35 cellular contexts compared by ENCODE assay signal in the genomic region with DNA sequence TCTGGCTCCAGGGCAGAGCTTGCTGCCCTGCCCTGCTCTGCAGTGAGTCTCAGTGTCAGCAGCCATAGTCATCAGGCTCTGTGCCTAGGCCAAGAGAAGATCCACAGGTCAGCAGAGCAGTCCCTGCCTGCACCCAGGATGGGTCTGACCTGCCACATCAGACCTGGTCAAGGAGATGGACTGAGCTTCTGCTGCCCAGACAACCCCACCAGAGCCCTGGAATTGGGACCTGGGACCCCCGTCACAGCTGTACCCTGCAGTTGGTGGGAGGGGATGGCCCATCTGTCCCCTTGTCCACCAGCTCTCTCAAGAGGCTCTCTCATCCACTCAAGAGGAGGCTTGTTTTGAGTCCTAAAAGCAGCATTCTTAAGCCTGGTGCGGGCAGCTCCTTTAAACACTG.
"Had no signal": no experiment of that assay in that cellular context is flagged by ENCODE, and none has a peak within 500 bp of the region (broad histone marks: within the 10 kb centered on the region; RNA-seq: fewer than 3 reads in every experiment).

No MANE protein-coding gene starts in this region.

- H2AFZ ChIP-seq: PC-9 had no signal

- H3K36me3 ChIP-seq: adrenal gland, breast epithelium, WERI-Rb-1 had no signal

- H3K4me3 ChIP-seq: adrenal gland, body of pancreas, breast epithelium, PC-9 had no signal

- H3K27ac Mint-ChIP-seq: activated CD4-positive, alpha-beta T cell treated with anti-CD3 and anti-CD28 coated beads, Interleukin-2, amount 10 ng/mL, durations not matched to agents 24 days and 14 days; activated CD8-positive, alpha-beta T cell treated with anti-CD3 and anti-CD28 coated beads for 36 hours; activated naive CD4-positive, alpha-beta T cell treated with anti-CD3 and anti-CD28 coated beads, Interleukin-2, amount 50 U/mL, for 72 hours; activated T-cell treated with anti-CD3 and anti-CD28 coated beads, Interleukin-2, amount 50 U/mL, for 24 hours; activated T-helper 2 cell treated with anti-CD3 and anti-CD28 coated beads, Interferon-gamma antibody, Interleukin-2, Interleukin-4, amounts not matched to agents 10 μg/mL and 5 μg/mL and 100 μg/mL, durations not matched to agents 14 hours and 24 hours and 36 hours had no signal

- H3K27me3 ChIP-seq: adrenal gland, body of pancreas, breast epithelium had no signal

- H3K4me1 Mint-ChIP-seq: activated CD4-positive, alpha-beta T cell treated with anti-CD3 and anti-CD28 coated beads, Interleukin-2, amount 10 ng/mL, durations not matched to agents 24 days and 14 days had no signal

- H3K4me1 ChIP-seq: adrenal gland, body of pancreas, breast epithelium had no signal

- H3K36me3 Mint-ChIP-seq: activated naive CD4-positive, alpha-beta T cell treated with anti-CD3 and anti-CD28 coated beads, Interleukin-2, amount 50 U/mL, for 72 hours had no signal

- H3K9me3 Mint-ChIP-seq: activated CD4-positive, alpha-beta T cell treated with anti-CD3 and anti-CD28 coated beads, Interleukin-2, amount 10 ng/mL, durations not matched to agents 24 days and 14 days; activated naive CD4-positive, alpha-beta T cell treated with anti-CD3 and anti-CD28 coated beads, Interleukin-2, amount 50 U/mL, for 72 hours; activated T-cell treated with anti-CD3 and anti-CD28 coated beads, Interleukin-2, amount 50 U/mL, for 24 hours; activated T-helper 2 cell treated with anti-CD3 and anti-CD28 coated beads, Interferon-gamma antibody, Interleukin-2, Interleukin-4, amounts not matched to agents 10 μg/mL and 5 μg/mL and 100 μg/mL, durations not matched to agents 14 hours and 24 hours and 36 hours had no signal

- H3K4me2 ChIP-seq: PC-9 had no signal

- DNase-seq: activated CD4-positive, alpha-beta T cell treated with anti-CD3 and anti-CD28 coated beads for 1 hour; activated CD4-positive, alpha-beta T cell treated with anti-CD3 and anti-CD28 coated beads, Interleukin-2, amount 10 ng/mL, durations not matched to agents 24 days and 14 days; activated CD4-positive, alpha-beta T cell treated with anti-CD3 and anti-CD28 coated beads, Interleukin-2, amount 50 U/mL, for 4 hours; activated CD4-positive, CD25-positive, alpha-beta regulatory T cell; activated CD8-positive, alpha-beta T cell treated with anti-CD3 and anti-CD28 coated beads for 36 hours; activated gamma-delta T cell; activated naive CD4-positive, alpha-beta T cell treated with Interleukin-2 at 50 U/mL for 16 hours; activated T-cell treated with anti-CD3 and anti-CD28 coated beads, Interleukin-2, amount 50 U/mL, for 24 hours; adrenal gland; body of pancreas; caudate nucleus; cerebellar nuclear complex; Kasumi-1; KG1; MM.1S; MV-4-11; NCI-H1092; NCI-H1436 treated with DMSO at 0.1 percent for 48 hours; NCI-H1694 treated with DMSO at 0.1 percent for 48 hours; NCI-H2029; NCI-H2171; NCI-H510A; NCI-H748 treated with DMSO at 0.1 percent for 48 hours; NK-92 treated with Interleukin-12 subunit alpha and Interleukin-12 subunit beta, amount 100 ng/mL, for 24 hours; PC-9; SW 1271; T1000; WERI-Rb-1 had no signal

- H3K27me3 Mint-ChIP-seq: activated CD4-positive, alpha-beta T cell treated with anti-CD3 and anti-CD28 coated beads, Interleukin-2, amount 10 ng/mL, durations not matched to agents 24 days and 14 days had no signal

- H3K4me3 Mint-ChIP-seq: activated CD4-positive, alpha-beta T cell treated with anti-CD3 and anti-CD28 coated beads, Interleukin-2, amount 10 ng/mL, durations not matched to agents 24 days and 14 days; activated CD8-positive, alpha-beta T cell treated with anti-CD3 and anti-CD28 coated beads for 36 hours; activated T-cell treated with anti-CD3 and anti-CD28 coated beads, Interleukin-2, amount 50 U/mL, for 24 hours had no signal

- H3K27ac ChIP-seq: adrenal gland, body of pancreas, breast epithelium, PC-9, RWPE1, WERI-Rb-1 had no signal

- ATAC-seq: activated CD8-positive, alpha-beta T cell treated with anti-CD3 and anti-CD28 coated beads for 36 hours; activated naive CD4-positive, alpha-beta T cell treated with anti-CD3 and anti-CD28 coated beads, Interleukin-2, amount 50 U/mL, for 72 hours; body of pancreas; Right ventricle myocardium inferior had no signal

- H3K9me3 ChIP-seq: adrenal gland, body of pancreas had no signal

- FAIRE-seq: astrocyte, RCC 7860 had no signal
